ENCODE assay signal across 11 cellular contexts in the genomic region with DNA sequence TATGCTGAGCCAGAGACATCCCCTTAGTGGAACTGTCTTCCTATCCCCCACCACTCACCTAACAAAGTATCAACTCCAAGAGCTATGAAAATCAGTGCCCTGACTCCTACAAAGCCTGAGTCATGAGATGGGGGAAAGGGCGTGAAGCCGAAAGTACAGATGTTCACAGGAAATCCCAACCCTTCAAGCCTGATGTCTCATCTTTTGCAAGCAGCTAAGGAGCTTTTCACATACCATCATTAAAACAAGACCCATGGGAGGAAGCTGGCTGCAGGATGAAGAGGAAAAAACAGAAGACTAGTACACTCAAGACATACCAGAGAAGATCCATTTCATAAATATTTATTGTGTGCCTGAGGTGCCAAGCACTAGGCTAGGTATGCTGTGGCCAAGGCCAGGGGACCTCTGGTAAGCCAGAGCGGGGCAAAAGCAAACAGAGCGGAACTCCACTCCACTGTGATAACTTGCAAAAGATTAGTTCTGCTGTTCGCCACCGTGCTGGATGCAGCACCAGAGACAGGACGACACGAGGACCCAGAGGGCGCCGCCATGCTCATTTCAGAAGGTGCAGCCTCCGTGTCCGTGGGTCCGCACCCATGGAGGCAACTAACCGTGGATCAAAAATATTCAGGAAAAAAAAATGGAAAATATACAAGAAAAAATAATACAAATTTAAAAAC. TPM values are rescaled to one million over a fixed set of nuclear protein-coding genes. Genes with fewer than 3 reads are reported as not detected.
DNase-seq lines count a peak whose midpoint lies in the region; ATAC-seq, FAIRE-seq and TF ChIP-seq lines count a peak whose summit lies in the region.
"Had no signal": no experiment of that assay in that cellular context is flagged by ENCODE, and none has a peak within 500 bp of the region (broad histone marks: within the 10 kb centered on the region; RNA-seq: fewer than 3 reads in every experiment).

No MANE protein-coding gene starts in this region.

- H3K79me2 ChIP-seq in keratinocyte (ENCODE audit: control insufficient read depth, insufficient read depth, low read length): no peaks in the 10 kb centered on the region

- no peak for TF ChIP-seq CTCF in keratinocyte (optimal IDR thresholded peaks at IDR 0.05 in 1 of 3, IDR thresholded peaks at IDR 0.05 in 1 of 3, conservative IDR thresholded peaks at IDR 0.05 in 1 of 3; ENCODE audit: extremely low read depth in 1 of 3, insufficient read depth in 2 of 3, low read length in 3 of 3)
- no peak for TF ChIP-seq CTCF in tibial artery (IDR thresholded peaks at IDR 0.05)

- H3K27me3 Mint-ChIP-seq in activated CD4-positive, alpha-beta T cell treated with anti-CD3 and anti-CD28 coated beads, Interleukin-2, amount 10 ng/mL, durations not matched to agents 24 days and 14 days: no peaks in the 10 kb centered on the region
- H3K27me3 Mint-ChIP-seq in activated CD4-positive, alpha-beta T cell treated with anti-CD3 and anti-CD28 coated beads, Interleukin-2, amount 10 ng/mL, durations not matched to agents 7 days and 5 days: no peaks in the 10 kb centered on the region
- H3K27me3 Mint-ChIP-seq: activated naive CD4-positive, alpha-beta T cell treated with anti-CD3 and anti-CD28 coated beads, Interleukin-2, amount 50 U/mL, for 24 hours had no signal

- peak overlapping the region; percentile 3 for H3K4me3 Mint-ChIP-seq in activated CD4-positive, alpha-beta T cell treated with anti-CD3 and anti-CD28 coated beads, Interleukin-2, amount 10 ng/mL, durations not matched to agents 24 days and 14 days
- no peak overlapping the region for H3K4me3 Mint-ChIP-seq in activated CD4-positive, alpha-beta T cell treated with anti-CD3 and anti-CD28 coated beads, Interleukin-2, amount 10 ng/mL, durations not matched to agents 7 days and 5 days
- H3K4me3 Mint-ChIP-seq: activated naive CD4-positive, alpha-beta T cell treated with anti-CD3 and anti-CD28 coated beads, Interleukin-2, amount 50 U/mL, for 24 hours had no signal

- no peak overlapping the region for H3K27ac Mint-ChIP-seq in activated CD4-positive, alpha-beta T cell treated with anti-CD3 and anti-CD28 coated beads, Interleukin-2, amount 10 ng/mL, durations not matched to agents 24 days and 14 days
- no peak overlapping the region for H3K27ac Mint-ChIP-seq in activated CD4-positive, alpha-beta T cell treated with anti-CD3 and anti-CD28 coated beads, Interleukin-2, amount 10 ng/mL, durations not matched to agents 7 days and 5 days
- H3K27ac Mint-ChIP-seq: activated naive CD4-positive, alpha-beta T cell treated with anti-CD3 and anti-CD28 coated beads, Interleukin-2, amount 50 U/mL, for 24 hours had no signal

- peak overlapping the region; percentile 68 for H3K4me2 ChIP-seq in keratinocyte (ENCODE audit: control insufficient read depth, extremely low read depth, insufficient read depth, low read depth, low read length)

- peaks cover 50% of the 10 kb centered on the region for H3K4me1 ChIP-seq in keratinocyte (ENCODE audit: control insufficient read depth, extremely low read depth, insufficient read depth, low read length)
- peaks cover 0 to 59% (median 43%) of the 10 kb centered on the region in 4 donors for H3K4me1 ChIP-seq in tibial artery

- H3K9me3 ChIP-seq in keratinocyte (ENCODE audit: control insufficient read depth, low read depth, low read length): no peaks in the 10 kb centered on the region
- no peaks in the 10 kb centered on the region for H3K9me3 ChIP-seq in tibial artery

- peak overlapping the region; percentile 77 for H3K9ac ChIP-seq in keratinocyte (ENCODE audit: control insufficient read depth, extremely low read depth, insufficient read depth, low read length)

- intact Hi-C loops in activated CD4-positive, alpha-beta T cell treated with anti-CD3 and anti-CD28 coated beads, Interleukin-2, amount 10 ng/mL, durations not matched to agents 24 days and 14 days (cut with micrococcal nuclease): no loop called here
- intact Hi-C loops in tibial artery (cut with DNase I; ENCODE audit: low total_unique reads): no loop called here

- POLR2A ChIA-PET in activated CD4-positive, alpha-beta T cell treated with anti-CD3 and anti-CD28 coated beads, Interleukin-2, amount 10 ng/mL, durations not matched to agents 7 days and 5 days (lab: Charles Lee): no interaction called here

- H3K27me3 ChIP-seq in keratinocyte (ENCODE audit: control insufficient read depth, extremely low read depth, insufficient read depth, low read length) (no peaks in the 10 kb centered on the region), tibial artery (no peaks in the 10 kb centered on the region)

- H3K4me3 ChIP-seq in keratinocyte (ENCODE audit: control insufficient read depth in 2 of 3, extremely low read depth in 1 of 3, insufficient read depth in 2 of 3, low read depth in 1 of 3, low read length in 3 of 3) (peak overlapping the region in 2 of 3 experiments; percentile 29 to 31), tibial artery (no peak overlapping the region)

- H3K9me3 Mint-ChIP-seq in activated CD4-positive, alpha-beta T cell treated with anti-CD3 and anti-CD28 coated beads, Interleukin-2, amount 10 ng/mL, durations not matched to agents 24 days and 14 days: no peaks in the 10 kb centered on the region
- H3K9me3 Mint-ChIP-seq in activated CD4-positive, alpha-beta T cell treated with anti-CD3 and anti-CD28 coated beads, Interleukin-2, amount 10 ng/mL, durations not matched to agents 7 days and 5 days: no peaks in the 10 kb centered on the region
- H3K9me3 Mint-ChIP-seq: activated naive CD4-positive, alpha-beta T cell treated with anti-CD3 and anti-CD28 coated beads, Interleukin-2, amount 50 U/mL, for 24 hours had no signal

- H3K27ac ChIP-seq in keratinocyte (ENCODE audit: control insufficient read depth, insufficient read depth, low read length): peak overlapping the region; percentile 97
- peak overlapping the region; percentile 33 to 91 for H3K27ac ChIP-seq in tibial artery

- dilution Hi-C loops in keratinocyte (cut with MboI; ENCODE audit: extremely low pct_ligation_motif_present, low sequenced_read_pairs): no loop called here

- DNase-seq in activated CD4-positive, alpha-beta T cell treated with anti-CD3 and anti-CD28 coated beads, Interleukin-2, amount 10 ng/mL, durations not matched to agents 24 days and 14 days: no peak
- no peak for DNase-seq in activated CD4-positive, alpha-beta T cell treated with anti-CD3 and anti-CD28 coated beads, Interleukin-2, amount 10 ng/mL, durations not matched to agents 7 days and 5 days
- peak; percentile 89 for DNase-seq in amniotic epithelial cell (ENCODE audit: low read depth)
- no peak for DNase-seq in keratinocyte (ENCODE audit: low read depth, low spot score)
- no peak for DNase-seq in tibial artery
- no peak for DNase-seq in stimulated activated naive CD4-positive, alpha-beta T cell (lab: John Stamatoyannopoulos, UW)
- DNase-seq in COLO668 (lab: John Stamatoyannopoulos, UW; ENCODE audit: unreplicated experiment): no peak
- DNase-seq: AML-193 had no signal

- CTCF ChIA-PET in activated CD4-positive, alpha-beta T cell treated with anti-CD3 and anti-CD28 coated beads, Interleukin-2, amount 10 ng/mL, durations not matched to agents 7 days and 5 days (lab: Charles Lee): interaction anchor here (4.7 to 4.8 kb wide), 2 partner anchors 11 to 23 kb away, joined by 24 to 28 read pairs; no protein-coding TSS in a partner anchor

- H3K36me3 ChIP-seq in keratinocyte (ENCODE audit: control insufficient read depth in 2 of 2, extremely low read depth in 1 of 2, insufficient read depth in 2 of 2, low read length in 2 of 2) (no peaks in the 10 kb centered on the region), tibial artery (no peaks in the 10 kb centered on the region)

- H3K4me1 Mint-ChIP-seq in activated CD4-positive, alpha-beta T cell treated with anti-CD3 and anti-CD28 coated beads, Interleukin-2, amount 10 ng/mL, durations not matched to agents 24 days and 14 days: peaks cover 40% of the 10 kb centered on the region
- peaks cover 31% of the 10 kb centered on the region for H3K4me1 Mint-ChIP-seq in activated CD4-positive, alpha-beta T cell treated with anti-CD3 and anti-CD28 coated beads, Interleukin-2, amount 10 ng/mL, durations not matched to agents 7 days and 5 days

- no peaks in the 10 kb centered on the region for H4K20me1 ChIP-seq in keratinocyte (ENCODE audit: control insufficient read depth, extremely low read depth, insufficient read depth, low read length)

- H3K9me1 ChIP-seq in keratinocyte (ENCODE audit: control insufficient read depth, extremely low read depth, insufficient read depth, low read length): no peaks in the 10 kb centered on the region

- no peak overlapping the region for H2AFZ ChIP-seq in keratinocyte (ENCODE audit: control insufficient read depth, low read length)

- ATAC-seq in HG03439 (IDR thresholded peaks at IDR 0.05; ENCODE audit: unreplicated experiment): no peak
- ATAC-seq: left lobe of liver had no signal

- peaks cover 3% of the 10 kb centered on the region for H3K36me3 Mint-ChIP-seq in activated CD4-positive, alpha-beta T cell treated with anti-CD3 and anti-CD28 coated beads, Interleukin-2, amount 10 ng/mL, durations not matched to agents 24 days and 14 days (ENCODE audit: low read depth)
- no peaks in the 10 kb centered on the region for H3K36me3 Mint-ChIP-seq in activated CD4-positive, alpha-beta T cell treated with anti-CD3 and anti-CD28 coated beads, Interleukin-2, amount 10 ng/mL, durations not matched to agents 7 days and 5 days (ENCODE audit: low read depth)
- H3K36me3 Mint-ChIP-seq: activated naive CD4-positive, alpha-beta T cell treated with anti-CD3 and anti-CD28 coated beads, Interleukin-2, amount 50 U/mL, for 24 hours had no signal

- FAIRE-seq in keratinocyte (lab: Jason Lieb, UNC): peak; percentile 100

RNA-seq across cellular contexts. Expression of a gene that starts 4.5 kb away (rescaled TPM):
- 29.1 and 32.8 TPM in 2 replicates for total RNA-seq in activated CD4-positive, alpha-beta T cell treated with anti-CD3 and anti-CD28 coated beads, Interleukin-2, amount 10 ng/mL, durations not matched to agents 24 days and 14 days
- 10 to 100 TPM; 24.2 to 31.1 TPM for total RNA-seq in activated CD4-positive, alpha-beta T cell treated with anti-CD3 and anti-CD28 coated beads, Interleukin-2, amount 10 ng/mL, durations not matched to agents 7 days and 5 days
- 2.0 to 3.6 TPM (median 2.3 TPM) in 3 replicates for polyA plus RNA-seq in keratinocyte
- polyA plus RNA-seq in keratinocyte (2011; ENCODE audit: low read depth): 12.9 TPM
- polyA plus RNA-seq in keratinocyte (2011; cell fraction: cytosol; rRNA removed): 1.3 and 2.4 TPM in 2 replicates
- polyA plus RNA-seq in keratinocyte (2011; cell fraction: nucleus; rRNA removed): 12.2 and 20.7 TPM in 2 replicates
- 10.4 and 16.5 TPM in 2 replicates for polyA plus RNA-seq in keratinocyte (2012; ENCODE audit: low replicate concordance)
- 3.8 to 8.5 TPM (median 4.9 TPM) in 3 replicates for polyA minus RNA-seq in keratinocyte
- polyA minus RNA-seq in keratinocyte (2011; cell fraction: cytosol; rRNA and poly(A)+ RNA removed): 10.0 TPM
- polyA minus RNA-seq in keratinocyte (2011; cell fraction: nucleus; rRNA and poly(A)+ RNA removed): 7.6 and 10.6 TPM in 2 replicates

Comparison
In these comparisons a context has a peak if more than half of its experiments do, and no peak if none do; other contexts are left out.
1. H3K4me3 ChIP-seq: peak in keratinocyte (2 of 3); none in tibial artery (0 of 2).